1 cellular context compared by ENCODE assay signal in the genomic region with DNA sequence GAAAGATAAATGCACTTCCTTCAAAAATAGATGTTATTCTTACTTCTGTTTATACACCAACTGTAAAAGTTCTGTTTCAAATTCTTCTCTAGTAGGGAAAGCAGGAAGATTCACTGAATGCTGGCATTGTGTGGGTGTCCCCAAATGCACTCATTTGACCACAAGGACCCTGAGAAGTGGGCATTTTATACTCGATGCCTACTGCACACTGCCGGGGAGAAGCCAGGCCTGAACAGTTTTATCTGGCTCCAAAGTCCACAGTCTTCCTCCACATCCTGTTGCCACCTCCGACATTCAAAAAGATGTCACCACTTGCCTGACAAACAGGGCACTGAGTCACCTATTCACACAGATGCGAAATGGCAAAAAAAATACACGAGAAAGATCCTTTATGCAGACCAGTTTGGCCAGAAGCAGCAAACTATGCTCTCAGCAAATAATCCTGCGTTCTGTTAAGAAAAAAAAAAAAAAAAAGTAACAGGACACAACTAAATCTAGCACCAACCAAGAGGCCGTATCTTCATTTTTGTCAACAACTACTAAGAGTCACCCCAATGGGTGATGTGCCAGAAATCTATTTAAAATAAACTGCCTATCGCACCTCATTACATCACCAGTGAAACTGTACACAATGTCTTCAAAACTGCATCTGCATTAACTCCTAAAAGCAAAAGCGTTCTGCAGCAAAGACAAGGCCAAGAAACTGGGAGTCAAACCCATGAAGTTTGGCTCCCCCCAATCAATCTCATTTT.
TF ChIP-seq lines count a peak whose summit lies in the region.

No MANE protein-coding gene starts in this region.

TF ChIP-seq in HepG2, 621 proteins besides CTCF, POLR2A, EP300 and RAD21 (continued from another document):
- TF ChIP-seq, protein P1, sequence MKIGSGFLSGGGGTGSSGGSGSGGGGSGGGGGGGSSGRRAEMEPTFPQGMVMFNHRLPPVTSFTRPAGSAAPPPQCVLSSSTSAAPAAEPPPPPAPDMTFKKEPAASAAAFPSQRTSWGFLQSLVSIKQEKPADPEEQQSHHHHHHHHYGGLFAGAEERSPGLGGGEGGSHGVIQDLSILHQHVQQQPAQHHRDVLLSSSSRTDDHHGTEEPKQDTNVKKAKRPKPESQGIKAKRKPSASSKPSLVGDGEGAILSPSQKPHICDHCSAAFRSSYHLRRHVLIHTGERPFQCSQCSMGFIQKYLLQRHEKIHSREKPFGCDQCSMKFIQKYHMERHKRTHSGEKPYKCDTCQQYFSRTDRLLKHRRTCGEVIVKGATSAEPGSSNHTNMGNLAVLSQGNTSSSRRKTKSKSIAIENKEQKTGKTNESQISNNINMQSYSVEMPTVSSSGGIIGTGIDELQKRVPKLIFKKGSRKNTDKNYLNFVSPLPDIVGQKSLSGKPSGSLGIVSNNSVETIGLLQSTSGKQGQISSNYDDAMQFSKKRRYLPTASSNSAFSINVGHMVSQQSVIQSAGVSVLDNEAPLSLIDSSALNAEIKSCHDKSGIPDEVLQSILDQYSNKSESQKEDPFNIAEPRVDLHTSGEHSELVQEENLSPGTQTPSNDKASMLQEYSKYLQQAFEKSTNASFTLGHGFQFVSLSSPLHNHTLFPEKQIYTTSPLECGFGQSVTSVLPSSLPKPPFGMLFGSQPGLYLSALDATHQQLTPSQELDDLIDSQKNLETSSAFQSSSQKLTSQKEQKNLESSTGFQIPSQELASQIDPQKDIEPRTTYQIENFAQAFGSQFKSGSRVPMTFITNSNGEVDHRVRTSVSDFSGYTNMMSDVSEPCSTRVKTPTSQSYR (CRISPR knock-in tag; IDR thresholded peaks at IDR 0.05; ENCODE audit: borderline replicate concordance): no peak
- TF ChIP-seq NFE2L2 (IDR thresholded peaks at IDR 0.05; ENCODE audit: low read length): peak; percentile 34; the same call in 1 of the 2 replicates
- TF ChIP-seq, protein P2, sequence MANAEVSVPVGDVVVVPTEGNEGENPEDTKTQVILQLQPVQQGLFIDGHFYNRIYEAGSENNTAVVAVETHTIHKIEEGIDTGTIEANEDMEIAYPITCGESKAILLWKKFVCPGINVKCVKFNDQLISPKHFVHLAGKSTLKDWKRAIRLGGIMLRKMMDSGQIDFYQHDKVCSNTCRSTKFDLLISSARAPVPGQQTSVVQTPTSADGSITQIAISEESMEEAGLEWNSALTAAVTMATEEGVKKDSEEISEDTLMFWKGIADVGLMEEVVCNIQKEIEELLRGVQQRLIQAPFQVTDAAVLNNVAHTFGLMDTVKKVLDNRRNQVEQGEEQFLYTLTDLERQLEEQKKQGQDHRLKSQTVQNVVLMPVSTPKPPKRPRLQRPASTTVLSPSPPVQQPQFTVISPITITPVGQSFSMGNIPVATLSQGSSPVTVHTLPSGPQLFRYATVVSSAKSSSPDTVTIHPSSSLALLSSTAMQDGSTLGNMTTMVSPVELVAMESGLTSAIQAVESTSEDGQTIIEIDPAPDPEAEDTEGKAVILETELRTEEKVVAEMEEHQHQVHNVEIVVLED (CRISPR knock-in tag; IDR thresholded peaks at IDR 0.05; ENCODE audit: borderline replicate concordance): no peak
- peak; percentile 38; the same call in 1 of the 2 replicates for TF ChIP-seq MXD4 (CRISPR knock-in tag; IDR thresholded peaks at IDR 0.05)
- TF ChIP-seq RFX3 (CRISPR knock-in tag; IDR thresholded peaks at IDR 0.05): no peak
- TF ChIP-seq HOXA9 (CRISPR knock-in tag; IDR thresholded peaks at IDR 0.05; ENCODE audit: borderline replicate concordance): no peak
- TF ChIP-seq ZNF782 (CRISPR knock-in tag; IDR thresholded peaks at IDR 0.05; ENCODE audit: borderline replicate concordance): no peak
- no peak for TF ChIP-seq AGO1 (IDR thresholded peaks at IDR 0.05; ENCODE audit: low read depth, low read length, poor library complexity, severe bottlenecking)
- TF ChIP-seq SAP130 (CRISPR knock-in tag; IDR thresholded peaks at IDR 0.05; ENCODE audit: low read depth): peak; percentile 88
- TF ChIP-seq ZNF776 (CRISPR knock-in tag; IDR thresholded peaks at IDR 0.05): no peak
